16 cellular contexts compared by ENCODE assay signal in the genomic region with DNA sequence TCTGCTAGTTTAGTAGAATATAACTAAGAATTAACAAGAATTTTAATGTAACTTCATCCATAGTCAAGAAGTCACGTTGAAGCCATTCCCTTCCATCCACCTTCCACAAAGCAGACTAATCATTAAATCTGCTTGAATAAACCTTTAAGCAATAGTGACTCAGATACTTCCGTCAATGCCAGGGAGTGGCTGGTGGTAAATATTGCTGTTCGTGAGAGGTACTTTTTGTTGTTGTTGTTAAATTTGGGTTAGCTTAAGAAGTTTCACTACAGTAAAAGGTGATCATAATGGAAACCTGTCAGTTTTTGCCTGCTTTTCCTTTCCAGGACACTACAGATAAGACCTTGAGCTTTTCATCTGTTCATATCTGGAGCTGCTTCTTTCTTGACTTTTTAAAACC.
A peak's percentile ranks its signal among the peaks of the same experiment; 100 is the strongest.
DNase-seq lines count a peak whose midpoint lies in the region; ATAC-seq and TF ChIP-seq lines count a peak whose summit lies in the region.
"Had no signal": no experiment of that assay in that cellular context is flagged by ENCODE, and none has a peak within 500 bp of the region (broad histone marks: within the 10 kb centered on the region; RNA-seq: fewer than 3 reads in every experiment).

No MANE protein-coding gene starts in this region.

- H3K9me3 ChIP-seq in uterus = no peaks in the 10 kb centered on the region
- H3K9me3 ChIP-seq: BLaER1 treated with 17β-estradiol and CSF1 and Interleukin-3, amounts not matched to agents 10 nM and 100 nM; body of pancreas; sigmoid colon had no signal

- DNase-seq in epithelial cell of esophagus (ENCODE audit: low read depth) (peak; percentile 46), mucosa of gallbladder (ENCODE audit: low spot score) (no peak), uterus (no peak), SKM-1 treated with dmso at 0.1 percent for 144 hours (lab: John Stamatoyannopoulos, UW; ENCODE audit: unreplicated experiment) (no peak), T-helper 1 cell (no peak)
- DNase-seq: activated naive CD4-positive, alpha-beta T cell treated with Interleukin-2 at 50 U/mL for 16 hours; body of pancreas; effector memory CD4-positive, alpha-beta T cell; sigmoid colon; stimulated activated naive CD8-positive, alpha-beta T cell treated with anti-CD3 and anti-CD28 coated beads, Interleukin-15, Interleukin-2, amounts not matched to agents 100 U/mL and 50 U/mL, for 24 hours had no signal

- TF ChIP-seq CTCF in epithelial cell of esophagus (IDR thresholded peaks at IDR 0.05; ENCODE audit: insufficient read depth, low read depth, low read length, missing control alignments) (no peak), uterus (IDR thresholded peaks at IDR 0.05) (no peak)

- peak; percentile 91 for ATAC-seq in GM18870 (IDR thresholded peaks at IDR 0.05; ENCODE audit: unreplicated experiment)
- ATAC-seq in GM21619 (IDR thresholded peaks at IDR 0.05; ENCODE audit: unreplicated experiment) = peak; percentile 78
- peak; percentile 51 for ATAC-seq in HG03159 (IDR thresholded peaks at IDR 0.05; ENCODE audit: unreplicated experiment)
- ATAC-seq: body of pancreas; SK-N-SH treated with all-trans-retinoic acid at 6 μM for 48 hours; stimulated activated naive CD8-positive, alpha-beta T cell treated with anti-CD3 and anti-CD28 coated beads, Interleukin-15, Interleukin-2, amounts not matched to agents 100 U/mL and 50 U/mL, for 24 hours had no signal

- no peaks in the 10 kb centered on the region for H3K36me3 ChIP-seq in uterus
- H3K36me3 ChIP-seq: BLaER1 treated with 17β-estradiol and CSF1 and Interleukin-3, amounts not matched to agents 10 nM and 100 nM; sigmoid colon had no signal

- no peaks in the 10 kb centered on the region for H3K27me3 ChIP-seq in uterus
- H3K27me3 ChIP-seq: BLaER1 treated with 17β-estradiol and CSF1 and Interleukin-3, amounts not matched to agents 10 nM and 100 nM; body of pancreas; sigmoid colon had no signal

- H3K4me1 ChIP-seq in uterus = no peaks in the 10 kb centered on the region
- H3K4me1 ChIP-seq: body of pancreas, sigmoid colon had no signal

- intact Hi-C loops in uterus (cut with DNase I; ENCODE audit: low total_unique reads) = no loop called here

- no peak for TF ChIP-seq POLR2A in uterus (IDR thresholded peaks at IDR 0.05)

- H3K4me3 ChIP-seq in epithelial cell of esophagus (ENCODE audit: low read length) (no peak overlapping the region), uterus (no peak overlapping the region)
- H3K4me3 ChIP-seq: BLaER1 treated with 17β-estradiol and CSF1 and Interleukin-3, amounts not matched to agents 10 nM and 100 nM; body of pancreas; lung; sigmoid colon had no signal

- no peak overlapping the region for H3K27ac ChIP-seq in uterus
- H3K27ac ChIP-seq: BLaER1 treated with 17β-estradiol and CSF1 and Interleukin-3, amounts not matched to agents 10 nM and 100 nM; body of pancreas; sigmoid colon had no signal
